1 cellular context compared by ENCODE assay signal in the genomic region with DNA sequence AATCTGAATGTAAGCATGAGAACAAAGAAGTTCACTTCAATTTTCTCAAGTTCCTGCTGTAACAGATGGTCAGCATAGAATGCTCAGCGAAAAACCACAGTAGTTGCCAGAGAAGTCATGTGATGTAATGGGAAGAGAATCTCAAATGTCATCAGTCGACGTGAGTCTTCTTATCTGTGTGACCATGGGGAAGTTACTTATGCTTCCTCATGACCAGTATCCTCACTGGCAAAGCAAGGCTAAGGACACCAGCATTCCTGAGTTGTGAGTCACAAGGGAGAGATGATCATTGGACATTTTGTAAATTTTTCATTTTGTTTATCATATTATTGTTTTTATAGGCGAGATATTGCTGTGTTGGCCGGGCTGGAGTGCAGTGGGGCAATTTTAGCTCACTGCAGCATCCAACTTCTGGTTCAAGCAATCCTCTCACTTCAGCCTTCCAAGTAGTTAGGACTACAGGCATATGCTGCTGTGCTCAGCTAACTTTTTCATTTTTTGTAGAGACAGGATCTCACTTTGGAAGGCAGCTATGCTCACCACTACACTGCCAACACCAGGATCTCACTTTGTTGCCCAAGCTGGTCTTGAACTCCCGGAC.
TF ChIP-seq lines count a peak whose summit lies in the region.

No MANE protein-coding gene starts in this region.

TF ChIP-seq in GM23338, 12 proteins besides CTCF, POLR2A, EP300 and RAD21 (continued from another document):
- TF ChIP-seq, protein P1, sequence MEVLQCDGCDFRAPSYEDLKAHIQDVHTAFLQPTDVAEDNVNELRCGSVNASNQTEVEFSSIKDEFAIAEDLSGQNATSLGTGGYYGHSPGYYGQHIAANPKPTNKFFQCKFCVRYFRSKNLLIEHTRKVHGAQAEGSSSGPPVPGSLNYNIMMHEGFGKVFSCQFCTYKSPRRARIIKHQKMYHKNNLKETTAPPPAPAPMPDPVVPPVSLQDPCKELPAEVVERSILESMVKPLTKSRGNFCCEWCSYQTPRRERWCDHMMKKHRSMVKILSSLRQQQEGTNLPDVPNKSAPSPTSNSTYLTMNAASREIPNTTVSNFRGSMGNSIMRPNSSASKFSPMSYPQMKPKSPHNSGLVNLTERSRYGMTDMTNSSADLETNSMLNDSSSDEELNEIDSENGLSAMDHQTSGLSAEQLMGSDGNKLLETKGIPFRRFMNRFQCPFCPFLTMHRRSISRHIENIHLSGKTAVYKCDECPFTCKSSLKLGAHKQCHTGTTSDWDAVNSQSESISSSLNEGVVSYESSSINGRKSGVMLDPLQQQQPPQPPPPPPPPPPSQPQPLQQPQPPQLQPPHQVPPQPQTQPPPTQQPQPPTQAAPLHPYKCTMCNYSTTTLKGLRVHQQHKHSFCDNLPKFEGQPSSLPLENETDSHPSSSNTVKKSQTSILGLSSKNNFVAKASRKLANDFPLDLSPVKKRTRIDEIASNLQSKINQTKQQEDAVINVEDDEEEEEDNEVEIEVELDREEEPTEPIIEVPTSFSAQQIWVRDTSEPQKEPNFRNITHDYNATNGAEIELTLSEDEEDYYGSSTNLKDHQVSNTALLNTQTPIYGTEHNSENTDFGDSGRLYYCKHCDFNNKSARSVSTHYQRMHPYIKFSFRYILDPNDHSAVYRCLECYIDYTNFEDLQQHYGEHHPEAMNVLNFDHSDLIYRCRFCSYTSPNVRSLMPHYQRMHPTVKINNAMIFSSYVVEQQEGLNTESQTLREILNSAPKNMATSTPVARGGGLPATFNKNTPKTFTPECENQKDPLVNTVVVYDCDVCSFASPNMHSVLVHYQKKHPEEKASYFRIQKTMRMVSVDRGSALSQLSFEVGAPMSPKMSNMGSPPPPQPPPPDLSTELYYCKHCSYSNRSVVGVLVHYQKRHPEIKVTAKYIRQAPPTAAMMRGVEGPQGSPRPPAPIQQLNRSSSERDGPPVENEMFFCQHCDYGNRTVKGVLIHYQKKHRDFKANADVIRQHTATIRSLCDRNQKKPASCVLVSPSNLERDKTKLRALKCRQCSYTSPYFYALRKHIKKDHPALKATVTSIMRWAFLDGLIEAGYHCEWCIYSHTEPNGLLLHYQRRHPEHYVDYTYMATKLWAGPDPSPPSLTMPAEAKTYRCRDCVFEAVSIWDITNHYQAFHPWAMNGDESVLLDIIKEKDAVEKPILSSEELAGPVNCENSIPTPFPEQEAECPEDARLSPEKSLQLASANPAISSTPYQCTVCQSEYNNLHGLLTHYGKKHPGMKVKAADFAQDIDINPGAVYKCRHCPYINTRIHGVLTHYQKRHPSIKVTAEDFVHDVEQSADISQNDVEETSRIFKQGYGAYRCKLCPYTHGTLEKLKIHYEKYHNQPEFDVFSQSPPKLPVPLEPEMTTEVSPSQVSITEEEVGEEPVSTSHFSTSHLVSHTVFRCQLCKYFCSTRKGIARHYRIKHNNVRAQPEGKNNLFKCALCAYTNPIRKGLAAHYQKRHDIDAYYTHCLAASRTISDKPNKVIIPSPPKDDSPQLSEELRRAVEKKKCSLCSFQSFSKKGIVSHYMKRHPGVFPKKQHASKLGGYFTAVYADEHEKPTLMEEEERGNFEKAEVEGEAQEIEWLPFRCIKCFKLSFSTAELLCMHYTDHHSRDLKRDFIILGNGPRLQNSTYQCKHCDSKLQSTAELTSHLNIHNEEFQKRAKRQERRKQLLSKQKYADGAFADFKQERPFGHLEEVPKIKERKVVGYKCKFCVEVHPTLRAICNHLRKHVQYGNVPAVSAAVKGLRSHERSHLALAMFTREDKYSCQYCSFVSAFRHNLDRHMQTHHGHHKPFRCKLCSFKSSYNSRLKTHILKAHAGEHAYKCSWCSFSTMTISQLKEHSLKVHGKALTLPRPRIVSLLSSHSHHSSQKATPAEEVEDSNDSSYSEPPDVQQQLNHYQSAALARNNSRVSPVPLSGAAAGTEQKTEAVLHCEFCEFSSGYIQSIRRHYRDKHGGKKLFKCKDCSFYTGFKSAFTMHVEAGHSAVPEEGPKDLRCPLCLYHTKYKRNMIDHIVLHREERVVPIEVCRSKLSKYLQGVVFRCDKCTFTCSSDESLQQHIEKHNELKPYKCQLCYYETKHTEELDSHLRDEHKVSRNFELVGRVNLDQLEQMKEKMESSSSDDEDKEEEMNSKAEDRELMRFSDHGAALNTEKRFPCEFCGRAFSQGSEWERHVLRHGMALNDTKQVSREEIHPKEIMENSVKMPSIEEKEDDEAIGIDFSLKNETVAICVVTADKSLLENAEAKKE (CRISPR knock-in tag; IDR thresholded peaks at IDR 0.05) = no peak
- no peak for TF ChIP-seq EZH2 (IDR thresholded peaks at IDR 0.05; ENCODE audit: low read depth, unreplicated experiment)
